8 cellular contexts compared by ENCODE assay signal in the genomic region with DNA sequence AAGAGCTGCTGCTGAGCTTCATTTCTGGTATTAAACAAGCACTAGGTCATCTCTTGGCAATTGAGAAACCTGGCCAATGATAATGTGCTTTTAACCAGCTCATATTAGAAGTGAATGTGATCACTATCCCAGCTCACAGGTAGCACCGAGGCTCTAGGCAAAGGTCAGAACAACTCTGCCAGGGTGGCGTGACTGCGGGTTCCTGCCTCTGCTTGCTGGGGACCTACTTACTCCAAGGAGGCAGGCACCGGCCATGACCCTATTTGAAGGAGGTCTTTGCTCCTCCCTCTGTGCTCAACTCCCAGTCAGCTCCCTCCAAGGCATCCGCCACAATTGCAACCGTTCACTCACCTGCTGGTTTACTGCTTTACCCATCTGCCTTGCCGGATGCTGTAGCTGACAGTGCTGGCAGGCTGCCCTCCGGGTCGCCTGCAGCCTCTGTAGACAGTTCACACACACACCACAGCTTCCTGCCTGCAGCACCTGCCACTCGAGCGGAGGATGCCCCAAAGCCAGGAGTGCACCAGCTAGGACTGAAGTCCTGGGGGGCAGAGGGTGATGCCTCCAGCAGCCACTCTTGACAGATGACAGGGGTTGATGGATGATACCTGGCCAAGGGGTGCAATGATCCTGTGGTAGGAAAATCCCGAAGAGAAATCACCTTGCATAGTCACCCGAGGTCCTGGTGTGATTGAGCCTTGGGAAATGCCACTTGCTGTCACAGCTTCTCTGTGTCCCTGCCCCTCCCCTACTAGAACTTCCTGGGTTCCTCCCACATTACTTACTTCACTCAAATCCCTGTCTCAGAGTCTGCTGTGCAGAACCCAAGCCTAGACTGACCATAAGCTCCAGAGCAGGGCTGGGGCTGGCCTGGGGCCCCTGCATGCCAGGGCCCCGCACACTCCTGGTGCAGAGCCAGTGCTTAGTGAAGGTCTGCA. TPM values are rescaled to one million over a fixed set of nuclear protein-coding genes. Genes with fewer than 3 reads are reported as not detected.
A peak's percentile ranks its signal among the peaks of the same experiment; 100 is the strongest.
DNase-seq lines count a peak whose midpoint lies in the region; ATAC-seq and TF ChIP-seq lines count a peak whose summit lies in the region.

No MANE protein-coding gene starts in this region.

- H3K4me3 Mint-ChIP-seq in T-cell, result peak overlapping the region in 1 of 3 donors; percentile 65

- ATAC-seq in HG03354 (IDR thresholded peaks at IDR 0.05; ENCODE audit: poor library complexity, severe bottlenecking, unreplicated experiment) (peak; percentile 63), T-cell (replicated peaks in 1 of 4) (peak; percentile 99)

- WGBS in thymus, result 10% methylated on average over 14 of the region's 14 CpGs

- no peaks in the 10 kb centered on the region for H3K36me3 Mint-ChIP-seq in T-cell

- H3K4me1 ChIP-seq in thymus (ENCODE audit: control insufficient read depth, insufficient read depth, low read length) (peaks cover 45% of the 10 kb centered on the region), Karpas-422 (ENCODE audit: low read length) (peaks cover 10% of the 10 kb centered on the region)

- DNase-seq in GM13976 (ENCODE audit: low spot score), result peak; percentile 33
- DNase-seq in T-cell, result peak; percentile 65 to 87 (median 81)
- DNase-seq in cerebellar cortex (ENCODE audit: low spot score), result peak; percentile 37
- no peak for DNase-seq in Karpas-422
- no peak for DNase-seq in NCI-H187 (lab: John Stamatoyannopoulos, UW)
- no peak for DNase-seq in middle frontal gyrus (ENCODE audit: extremely low spot score, low spot score)

- TF ChIP-seq CTCF in GM13976 (IDR thresholded peaks at IDR 0.05; ENCODE audit: borderline replicate concordance, control extremely low read depth, extremely low read depth, insufficient read depth, missing control alignments), result no peak

- H3K9me3 ChIP-seq in thymus (ENCODE audit: control insufficient read depth) (no peaks in the 10 kb centered on the region), Karpas-422 (ENCODE audit: low read length) (no peaks in the 10 kb centered on the region)

- H4K20me1 ChIP-seq in Karpas-422 (ENCODE audit: insufficient read depth, low read depth, low read length), result no peaks in the 10 kb centered on the region

- no peaks in the 10 kb centered on the region for H3K79me2 ChIP-seq in Karpas-422 (ENCODE audit: low read length)

- no peaks in the 10 kb centered on the region for H3K9me2 ChIP-seq in Karpas-422 (replicated peaks; ENCODE audit: insufficient read depth, low read length)

- CTCF ChIA-PET in T-cell (lab: Charles Lee), result interaction anchor here (0.6 to 1.4 kb wide), 5 partner anchors 31 to 104 kb away, joined by 3 to 4 read pairs (median 3); no protein-coding TSS in a partner anchor

- POLR2A ChIA-PET in T-cell (lab: Charles Lee), result interaction anchor here (0.6 to 1.0 kb wide), 2 partner anchors 34 to 105 kb away, joined by 3 to 4 read pairs; partner anchors contain the start of gene ENTPD6 (in 1 of the 2)

- peak overlapping the region; percentile 74 to 79 for H3K27ac Mint-ChIP-seq in T-cell

- in situ Hi-C loops in GM13976 (cut with MboI; ENCODE audit: low sequenced_read_pairs, unreplicated experiment), result no loop called here

- H3K36me3 ChIP-seq in thymus (ENCODE audit: control insufficient read depth, insufficient read depth) (no peaks in the 10 kb centered on the region), Karpas-422 (ENCODE audit: insufficient read depth, low read length) (no peaks in the 10 kb centered on the region)

- no peaks in the 10 kb centered on the region for H3K27me3 ChIP-seq in thymus (ENCODE audit: control insufficient read depth, insufficient read depth)
- no peaks in the 10 kb centered on the region for H3K27me3 ChIP-seq in Karpas-422 (ENCODE audit: low read length)

- peak overlapping the region; percentile 93 for H3K27ac ChIP-seq in thymus (ENCODE audit: low read depth)
- H3K27ac ChIP-seq in Karpas-422 (ENCODE audit: low read length), result no peak overlapping the region

- peaks cover 7 to 12% of the 10 kb centered on the region in 2 donors for H3K27me3 Mint-ChIP-seq in T-cell

- no peaks in the 10 kb centered on the region for H3K9me3 Mint-ChIP-seq in T-cell

- H2AFZ ChIP-seq in Karpas-422 (ENCODE audit: low read length), result no peak overlapping the region

- H3K4me2 ChIP-seq in Karpas-422 (ENCODE audit: low read depth, low read length, poor library complexity, severe bottlenecking), result no peak overlapping the region

- peak overlapping the region; percentile 24 for H3K4me3 ChIP-seq in thymus (ENCODE audit: low read length)
- no peak overlapping the region for H3K4me3 ChIP-seq in Karpas-422 (ENCODE audit: low read length)

- H3K4me1 Mint-ChIP-seq in T-cell, result peaks cover 27 to 39% (median 34%) of the 10 kb centered on the region in 3 donors

- no peak overlapping the region for H3K9ac ChIP-seq in Karpas-422 (ENCODE audit: low read length)

RNA-seq across cellular contexts. Expression of gene VSX1, which starts 8.8 kb away (rescaled TPM):
- not detected for total RNA-seq in T-cell
- polyA plus RNA-seq in thymus, result 0.21 TPM
- total RNA-seq in Karpas-422 (2014; rRNA removed; shearing (Covaris generic); ENCODE audit: low replicate concordance), result not detected in 2 replicates

RNA-seq across cellular contexts. Expression of gene ACSS1, which starts 32.8 kb away (rescaled TPM):
- total RNA-seq in T-cell, result 10 to 100 TPM; 39.1 to 59.6 (median 57.7) TPM
- polyA plus RNA-seq in thymus, result 27.8 TPM
- total RNA-seq in Karpas-422 (2014; rRNA removed; shearing (Covaris generic); ENCODE audit: low replicate concordance), result 2.3 and 8.5 TPM in 2 replicates

Comparison
In these comparisons a context has a peak if more than half of its experiments do, and no peak if none do; other contexts are left out.
1. DNase-seq: peak in GM13976 (single experiment), T-cell (34 of 34) and cerebellar cortex (single experiment); none in Karpas-422 (single experiment), NCI-H187 (0 of 2) and middle frontal gyrus (single experiment).